Comparison of ENCODE assay signal across 9 cellular contexts in the genomic region with DNA sequence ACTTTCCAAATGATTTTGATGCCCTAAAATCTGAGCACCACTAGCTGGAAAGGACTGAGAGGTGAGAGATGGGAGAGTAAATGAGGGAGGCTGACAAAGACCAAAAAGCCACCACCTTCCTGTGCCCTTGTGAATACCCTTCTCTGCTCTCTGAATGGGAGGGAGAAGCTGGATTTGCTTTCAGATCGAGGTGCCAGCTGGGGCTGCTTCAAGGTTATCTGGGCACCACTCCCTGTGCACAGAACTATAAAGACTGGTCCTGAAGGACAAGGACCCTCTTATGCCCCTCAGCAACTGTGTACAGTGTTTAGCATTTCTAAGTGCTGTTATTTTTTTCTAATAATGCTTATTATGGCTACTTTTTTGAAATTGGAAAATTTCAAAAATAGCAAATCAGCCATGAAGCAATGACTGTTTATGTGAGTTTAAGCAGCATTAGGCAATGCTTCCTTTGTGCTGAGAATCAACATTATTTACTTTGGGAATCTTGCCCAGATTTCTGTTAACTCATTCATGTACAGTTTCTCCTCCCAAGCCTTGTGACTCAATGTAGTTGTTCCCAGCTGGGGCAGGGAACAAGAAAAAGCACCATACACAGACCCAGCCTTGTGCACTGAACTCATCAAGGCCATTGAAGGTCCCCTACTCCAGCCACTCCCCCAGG. TPM values are rescaled to one million over a fixed set of nuclear protein-coding genes. Genes with fewer than 3 reads are reported as not detected.
DNase-seq lines count a peak whose midpoint lies in the region; ATAC-seq and TF ChIP-seq lines count a peak whose summit lies in the region.
"Had no signal": no experiment of that assay in that cellular context is flagged by ENCODE, and none has a peak within 500 bp of the region (broad histone marks: within the 10 kb centered on the region; RNA-seq: fewer than 3 reads in every experiment).

No MANE protein-coding gene starts in this region.

- H3K27me3 ChIP-seq in Peyer's patch (no peaks in the 10 kb centered on the region), parathyroid adenoma (ENCODE audit: control insufficient read depth, insufficient read depth, low read length) (no peaks in the 10 kb centered on the region)

- ATAC-seq in HG03039 (IDR thresholded peaks at IDR 0.05; ENCODE audit: unreplicated experiment), result no peak
- ATAC-seq: stimulated activated naive B cell treated with anti-CD40 and anti-IgM and Interleukin-4, amounts not matched to agents 10 μg/mL and 1 μg/mL and 100 μg/mL, for 72 hours had no signal

- H3K9me3 Mint-ChIP-seq in type B pancreatic cell, result peaks cover 3% of the 10 kb centered on the region

- H3K79me2 ChIP-seq in parathyroid adenoma, result no peaks in the 10 kb centered on the region

- H3K27me3 Mint-ChIP-seq in type B pancreatic cell, result no peaks in the 10 kb centered on the region
- H3K27me3 Mint-ChIP-seq: stimulated activated naive B cell treated with anti-CD40 and anti-IgM and Interleukin-4, amounts not matched to agents 10 μg/mL and 1 μg/mL and 100 μg/mL, for 72 hours had no signal

- no peaks in the 10 kb centered on the region for H3K36me3 Mint-ChIP-seq in type B pancreatic cell

- no peak for TF ChIP-seq POLR2A in Peyer's patch (IDR thresholded peaks at IDR 0.05)

- no peak for TF ChIP-seq CTCF in Peyer's patch (IDR thresholded peaks at IDR 0.05)
- TF ChIP-seq CTCF in fibroblast of mammary gland (conservative IDR thresholded peaks at IDR 0.05; ENCODE audit: control insufficient read depth, insufficient read depth, low read depth, low read length), result no peak
- no peak for TF ChIP-seq CTCF in parathyroid adenoma (IDR thresholded peaks at IDR 0.05)
- TF ChIP-seq CTCF in type B pancreatic cell (conservative IDR thresholded peaks at IDR 0.05), result no peak

- H3K4me3 ChIP-seq in Peyer's patch, result no peak overlapping the region
- H3K4me3 ChIP-seq in fibroblast of mammary gland (ENCODE audit: control insufficient read depth, low read depth, low read length), result no peak overlapping the region
- H3K4me3 ChIP-seq in parathyroid adenoma (ENCODE audit: low read depth, low read length), result no peak overlapping the region

- H3K9me3 ChIP-seq in Peyer's patch (no peaks in the 10 kb centered on the region), parathyroid adenoma (ENCODE audit: control insufficient read depth, low read length) (no peaks in the 10 kb centered on the region)

- H3K4me1 Mint-ChIP-seq in type B pancreatic cell (ENCODE audit: unreplicated experiment), result no peaks in the 10 kb centered on the region

- H3K27ac ChIP-seq in Peyer's patch (peak overlapping the region; percentile 17 to 58 (median 44)), parathyroid adenoma (peak overlapping the region; percentile 25)

- no peak overlapping the region for H3K27ac Mint-ChIP-seq in type B pancreatic cell
- H3K27ac Mint-ChIP-seq: stimulated activated naive B cell treated with anti-CD40 and anti-IgM and Interleukin-4, amounts not matched to agents 10 μg/mL and 1 μg/mL and 100 μg/mL, for 72 hours had no signal

- in situ Hi-C loops in Caki2 (cut with HindIII; ENCODE audit: low pct_unique_long_range_greater_than_20kb, low sequenced_read_pairs), result no loop called here

- peak overlapping the region; percentile 54 for H3K4me2 ChIP-seq in parathyroid adenoma (ENCODE audit: low read length)

- H3K4me3 Mint-ChIP-seq in type B pancreatic cell, result no peak overlapping the region
- H3K4me3 Mint-ChIP-seq: stimulated activated naive B cell treated with anti-CD40 and anti-IgM and Interleukin-4, amounts not matched to agents 10 μg/mL and 1 μg/mL and 100 μg/mL, for 72 hours had no signal

- H3K9ac ChIP-seq in parathyroid adenoma, result no peak overlapping the region

- DNase-seq in Caki2 (ENCODE audit: low read depth), result peak; percentile 67
- no peak for DNase-seq in Peyer's patch
- DNase-seq in fibroblast of mammary gland (ENCODE audit: low read depth), result peak; percentile 96
- no peak for DNase-seq in type B pancreatic cell (ENCODE audit: extremely low spot score, unreplicated experiment)
- no peak for DNase-seq in SK-N-DZ (ENCODE audit: low spot score)
- no peak for DNase-seq in NAMALWA (ENCODE audit: low spot score)
- DNase-seq: stimulated activated naive B cell treated with anti-CD40 and anti-IgM and Interleukin-4, amounts not matched to agents 10 μg/mL and 1 μg/mL and 100 μg/mL, for 72 hours had no signal

- H3K36me3 ChIP-seq in Peyer's patch (no peaks in the 10 kb centered on the region), parathyroid adenoma (ENCODE audit: control insufficient read depth, insufficient read depth, low read length) (no peaks in the 10 kb centered on the region)

- peak overlapping the region; percentile 54 for H2AFZ ChIP-seq in parathyroid adenoma

- H3K4me1 ChIP-seq in Peyer's patch (peaks cover 0 to 11% (median 0%) of the 10 kb centered on the region in 4 donors), parathyroid adenoma (peaks cover 9% of the 10 kb centered on the region)

RNA-seq across cellular contexts. Expression of gene CDV3, which starts 37.4 kb away (rescaled TPM):
- total RNA-seq in Caki2 (2014; rRNA removed; shearing (Covaris generic); ENCODE audit: low replicate concordance), result 49.6 and 71.3 TPM in 2 replicates
- 100 to 1,000 TPM in 1 of 4 donors, 10 to 100 TPM in 3; 45.0 to 123 (median 58.3) TPM for total RNA-seq in Peyer's patch
- total RNA-seq in type B pancreatic cell (ENCODE audit: low replicate concordance), result 153 and 162 TPM in 2 replicates
- polyA plus RNA-seq in SK-N-DZ (2014; cell fraction: cytosol; rRNA removed), result 100 and 103 TPM in 2 replicates
- 41.9 and 52.2 TPM in 2 replicates for polyA plus RNA-seq in SK-N-DZ (2014; cell fraction: nucleus; rRNA removed)

Comparison
In these comparisons a context has a peak if more than half of its experiments do, and no peak if none do; other contexts are left out.
1. DNase-seq: peak in Caki2 (single experiment) and fibroblast of mammary gland (single experiment); none in Peyer's patch (0 of 3), type B pancreatic cell (single experiment), SK-N-DZ (single experiment) and NAMALWA (single experiment).